Comparison of ENCODE assay signal across 8 cellular contexts in the genomic region with DNA sequence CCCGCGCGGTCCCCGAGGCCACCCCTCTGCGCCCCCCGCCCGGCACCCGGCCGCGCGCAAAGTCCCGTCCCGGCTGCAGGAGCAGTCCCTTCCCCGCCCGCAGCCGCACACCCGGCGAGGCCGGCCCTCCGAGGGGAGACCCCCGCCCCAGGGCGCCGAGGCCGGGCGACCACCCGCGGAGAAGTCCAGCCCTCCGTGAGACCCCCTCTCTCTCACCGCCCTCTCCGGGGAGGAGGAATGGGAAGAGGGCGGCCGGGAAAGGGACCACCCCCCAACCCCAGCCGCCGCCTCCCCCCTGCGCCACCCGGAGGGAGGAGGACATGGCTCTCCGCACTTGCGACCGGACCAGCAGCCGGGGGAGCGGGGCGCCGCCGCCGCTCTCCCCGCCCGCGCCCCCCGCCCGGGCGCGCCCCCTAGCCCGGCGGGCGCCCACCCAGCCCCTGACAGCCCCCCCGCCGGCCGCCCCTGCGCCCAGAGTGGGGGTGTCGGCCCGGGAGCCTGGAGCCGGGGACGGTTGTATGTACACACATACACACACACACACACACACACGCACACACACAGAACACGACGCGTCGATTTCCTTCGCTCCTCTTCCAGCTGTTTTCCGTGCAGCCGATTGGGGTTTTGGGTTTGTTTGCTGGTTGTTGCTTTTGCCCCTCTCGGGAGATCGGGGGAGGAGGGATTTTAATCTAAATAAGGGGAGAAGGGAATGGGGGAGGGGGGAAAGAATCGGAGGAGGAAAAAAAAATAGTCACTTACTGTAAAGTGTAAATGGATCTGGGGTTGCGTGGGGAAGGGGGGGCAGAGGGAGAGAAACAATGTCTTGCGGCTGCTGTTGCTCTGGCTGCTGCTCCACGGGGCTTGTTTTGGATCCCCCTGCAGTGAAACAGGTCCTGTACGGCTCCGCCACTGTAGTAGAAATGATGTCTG.
A peak's percentile ranks its signal among the peaks of the same experiment; 100 is the strongest.
DNase-seq lines count a peak whose midpoint lies in the region; ATAC-seq and TF ChIP-seq lines count a peak whose summit lies in the region.

A gene (minus strand): TSS at position 925 of the 933 bp plus-strand sequence.

- DNase-seq in NCI-H1436 (lab: John Stamatoyannopoulos, UW) (peak; percentile 18), NCI-H1436 treated with DMSO at 0.1 percent for 48 hours (lab: John Stamatoyannopoulos, UW) (no peak), HuH-7 (ENCODE audit: low spot score) (peak; percentile 34), choroid plexus epithelial cell (ENCODE audit: low read depth) (peak; percentile 82)
- DNase-seq in activated CD4-positive, CD25-positive, alpha-beta regulatory T cell (lab: John Stamatoyannopoulos, UW), result peak in 3 of 4 experiments; percentile 29 to 40 (median 32)
- peak; percentile 23 to 35 for DNase-seq in stimulated activated CD4-positive, alpha-beta T cell treated with anti-CD3 and anti-CD28 coated beads, Interleukin-1b, Interleukin-23, amount 100 ng/mL, for 4 hours (ENCODE audit: low read depth in 2 of 2)

- no peak for TF ChIP-seq CTCF in choroid plexus epithelial cell (conservative IDR thresholded peaks at IDR 0.05; ENCODE audit: low read depth, low read length)

- H3K4me3 ChIP-seq in choroid plexus epithelial cell (ENCODE audit: low read depth, low read length), result peak within 1 kb of the TSS; percentile 78

- H3K27ac ChIP-seq in layer of hippocampus (ENCODE audit: low read depth, low read length), result peak within 1 kb of the TSS; percentile 95

- ATAC-seq in GM21447 (IDR thresholded peaks at IDR 0.05; ENCODE audit: unreplicated experiment), result no peak

- no peaks in the 10 kb centered on the region for H3K27me3 ChIP-seq in layer of hippocampus (ENCODE audit: control insufficient read depth, insufficient read depth, low read length)
